In genomic region chr12:10453-10852, GRCh38 we compare ENCODE assay signal across 1 cellular context. TPM values are rescaled to one million over a fixed set of nuclear protein-coding genes. Genes with fewer than 3 reads are reported as not detected.
"Had no signal": no experiment of that assay in that cellular context is flagged by ENCODE, and none has a peak within 500 bp of the region (broad histone marks: within the 10 kb centered on the region; RNA-seq: fewer than 3 reads in every experiment).

No MANE protein-coding gene starts in this region.

RNA-seq across cellular contexts. Expression of gene IQSEC3, which starts 56.1 kb away (rescaled TPM):
- total RNA-seq: pulmonary artery endothelial cell had no signal
